ENCODE assay signal across 1 cellular context in the genomic region with DNA sequence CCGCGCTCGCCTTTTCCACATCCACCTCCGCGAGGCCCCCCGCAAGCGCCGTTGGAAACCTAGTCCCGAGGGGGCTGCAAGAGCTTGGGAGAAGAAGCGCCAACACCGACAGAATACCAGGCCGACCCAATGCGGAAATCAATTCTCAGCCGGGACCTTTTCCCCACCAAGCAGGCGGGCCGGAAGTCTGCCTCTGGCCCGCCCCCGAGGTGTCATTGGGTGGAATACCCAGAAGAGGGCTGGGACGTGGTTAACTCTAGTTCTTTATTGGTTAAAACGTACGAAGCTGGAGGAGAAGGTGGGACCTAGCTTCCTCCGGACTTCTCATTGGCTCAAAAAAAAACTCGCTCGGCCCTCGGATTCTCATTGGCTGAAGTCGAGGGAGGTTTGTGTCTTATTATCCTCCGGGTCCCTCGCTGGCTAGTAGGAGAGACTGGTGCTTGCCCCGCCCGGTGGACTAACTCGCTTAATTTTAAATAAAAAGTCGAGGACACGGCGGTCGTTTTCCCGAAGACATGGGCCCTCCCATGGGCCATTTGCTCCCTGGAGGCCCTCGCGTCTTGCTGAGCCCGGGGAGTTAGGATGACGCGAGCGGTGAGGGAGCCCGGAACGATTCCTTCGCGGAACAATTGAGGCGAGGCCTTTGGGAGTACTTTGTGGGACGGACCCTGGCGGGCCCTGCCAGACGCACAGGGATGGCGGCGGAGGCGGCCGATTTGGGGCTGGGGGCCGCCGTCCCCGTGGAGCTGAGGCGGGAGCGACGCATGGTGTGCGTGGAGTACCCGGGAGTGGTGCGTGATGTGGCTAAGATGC.
TF ChIP-seq lines count a peak whose summit lies in the region.

A gene with protein sequence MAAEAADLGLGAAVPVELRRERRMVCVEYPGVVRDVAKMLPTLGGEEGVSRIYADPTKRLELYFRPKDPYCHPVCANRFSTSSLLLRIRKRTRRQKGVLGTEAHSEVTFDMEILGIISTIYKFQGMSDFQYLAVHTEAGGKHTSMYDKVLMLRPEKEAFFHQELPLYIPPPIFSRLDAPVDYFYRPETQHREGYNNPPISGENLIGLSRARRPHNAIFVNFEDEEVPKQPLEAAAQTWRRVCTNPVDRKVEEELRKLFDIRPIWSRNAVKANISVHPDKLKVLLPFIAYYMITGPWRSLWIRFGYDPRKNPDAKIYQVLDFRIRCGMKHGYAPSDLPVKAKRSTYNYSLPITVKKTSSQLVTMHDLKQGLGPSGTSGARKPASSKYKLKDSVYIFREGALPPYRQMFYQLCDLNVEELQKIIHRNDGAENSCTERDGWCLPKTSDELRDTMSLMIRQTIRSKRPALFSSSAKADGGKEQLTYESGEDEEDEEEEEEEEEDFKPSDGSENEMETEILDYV (plus strand): TSS at position 681 of the 813 bp plus-strand sequence. CDS start 15 bp downstream, at position 696.

TF ChIP-seq in WTC11, 78 proteins besides CTCF, POLR2A, EP300 and RAD21 (continued from another document):
- TF ChIP-seq, protein P1, sequence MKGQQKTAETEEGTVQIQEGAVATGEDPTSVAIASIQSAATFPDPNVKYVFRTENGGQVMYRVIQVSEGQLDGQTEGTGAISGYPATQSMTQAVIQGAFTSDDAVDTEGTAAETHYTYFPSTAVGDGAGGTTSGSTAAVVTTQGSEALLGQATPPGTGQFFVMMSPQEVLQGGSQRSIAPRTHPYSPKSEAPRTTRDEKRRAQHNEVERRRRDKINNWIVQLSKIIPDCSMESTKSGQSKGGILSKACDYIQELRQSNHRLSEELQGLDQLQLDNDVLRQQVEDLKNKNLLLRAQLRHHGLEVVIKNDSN (CRISPR knock-in tag; IDR thresholded peaks at IDR 0.05): peak; percentile 70
- TF ChIP-seq GTF2I (CRISPR knock-in tag; conservative IDR thresholded peaks at IDR 0.05) (no peak), SMAD3 (CRISPR knock-in tag; IDR thresholded peaks at IDR 0.05; ENCODE audit: borderline replicate concordance) (peak; percentile 52; the same call in 1 of the 2 replicates), RELA (CRISPR knock-in tag; IDR thresholded peaks at IDR 0.05; ENCODE audit: borderline replicate concordance) (0 out of 2 replicates have a peak, but pooled peaks have one; percentile 22)
- TF ChIP-seq, protein P2, sequence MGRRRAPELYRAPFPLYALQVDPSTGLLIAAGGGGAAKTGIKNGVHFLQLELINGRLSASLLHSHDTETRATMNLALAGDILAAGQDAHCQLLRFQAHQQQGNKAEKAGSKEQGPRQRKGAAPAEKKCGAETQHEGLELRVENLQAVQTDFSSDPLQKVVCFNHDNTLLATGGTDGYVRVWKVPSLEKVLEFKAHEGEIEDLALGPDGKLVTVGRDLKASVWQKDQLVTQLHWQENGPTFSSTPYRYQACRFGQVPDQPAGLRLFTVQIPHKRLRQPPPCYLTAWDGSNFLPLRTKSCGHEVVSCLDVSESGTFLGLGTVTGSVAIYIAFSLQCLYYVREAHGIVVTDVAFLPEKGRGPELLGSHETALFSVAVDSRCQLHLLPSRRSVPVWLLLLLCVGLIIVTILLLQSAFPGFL (CRISPR knock-in tag; IDR thresholded peaks at IDR 0.05; ENCODE audit: borderline replicate concordance): 0 out of 2 replicates have a peak, but pooled peaks have one; percentile 38
